ENCODE assay signal across 1 cellular context in the genomic region with DNA sequence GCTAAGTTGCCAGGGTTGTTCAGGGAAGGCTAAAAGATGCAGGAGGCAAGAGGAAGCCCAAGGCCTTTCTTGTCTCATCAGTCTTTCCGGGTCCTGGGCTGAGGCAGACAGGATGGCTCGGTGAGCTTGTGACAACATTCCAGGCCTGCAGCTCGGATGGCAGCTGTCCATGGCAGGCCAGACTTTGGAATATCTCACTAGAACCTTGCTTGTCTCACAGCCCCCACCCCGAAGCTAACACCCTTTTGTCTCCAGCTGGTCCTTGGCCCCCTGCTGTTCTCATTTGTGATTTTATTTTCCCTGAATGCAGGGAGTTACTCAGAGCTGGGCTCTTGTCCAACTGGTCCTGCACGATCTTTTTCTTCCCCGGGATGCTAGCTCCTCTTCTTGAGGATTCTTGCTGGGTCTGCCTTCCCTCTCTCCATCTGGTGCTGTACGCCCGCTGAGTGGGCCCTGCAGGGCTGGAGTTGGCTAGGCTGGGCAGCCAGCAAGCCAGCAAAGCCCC.
A peak's percentile ranks its signal among the peaks of the same experiment; 100 is the strongest.
TF ChIP-seq lines count a peak whose summit lies in the region.

No MANE protein-coding gene starts in this region.

TF ChIP-seq in SK-N-SH, 30 proteins besides CTCF, POLR2A, EP300 and RAD21 (continued from another document):
- TF ChIP-seq, protein P1, sequence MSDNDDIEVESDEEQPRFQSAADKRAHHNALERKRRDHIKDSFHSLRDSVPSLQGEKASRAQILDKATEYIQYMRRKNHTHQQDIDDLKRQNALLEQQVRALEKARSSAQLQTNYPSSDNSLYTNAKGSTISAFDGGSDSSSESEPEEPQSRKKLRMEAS (IDR thresholded peaks at IDR 0.05; ENCODE audit: low read depth): peak; percentile 42; the same call in 1 of the 2 replicates
- TF ChIP-seq, protein P2, sequence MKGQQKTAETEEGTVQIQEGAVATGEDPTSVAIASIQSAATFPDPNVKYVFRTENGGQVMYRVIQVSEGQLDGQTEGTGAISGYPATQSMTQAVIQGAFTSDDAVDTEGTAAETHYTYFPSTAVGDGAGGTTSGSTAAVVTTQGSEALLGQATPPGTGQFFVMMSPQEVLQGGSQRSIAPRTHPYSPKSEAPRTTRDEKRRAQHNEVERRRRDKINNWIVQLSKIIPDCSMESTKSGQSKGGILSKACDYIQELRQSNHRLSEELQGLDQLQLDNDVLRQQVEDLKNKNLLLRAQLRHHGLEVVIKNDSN (IDR thresholded peaks at IDR 0.05; ENCODE audit: borderline replicate concordance, low read depth): no peak
- TF ChIP-seq, protein P3, sequence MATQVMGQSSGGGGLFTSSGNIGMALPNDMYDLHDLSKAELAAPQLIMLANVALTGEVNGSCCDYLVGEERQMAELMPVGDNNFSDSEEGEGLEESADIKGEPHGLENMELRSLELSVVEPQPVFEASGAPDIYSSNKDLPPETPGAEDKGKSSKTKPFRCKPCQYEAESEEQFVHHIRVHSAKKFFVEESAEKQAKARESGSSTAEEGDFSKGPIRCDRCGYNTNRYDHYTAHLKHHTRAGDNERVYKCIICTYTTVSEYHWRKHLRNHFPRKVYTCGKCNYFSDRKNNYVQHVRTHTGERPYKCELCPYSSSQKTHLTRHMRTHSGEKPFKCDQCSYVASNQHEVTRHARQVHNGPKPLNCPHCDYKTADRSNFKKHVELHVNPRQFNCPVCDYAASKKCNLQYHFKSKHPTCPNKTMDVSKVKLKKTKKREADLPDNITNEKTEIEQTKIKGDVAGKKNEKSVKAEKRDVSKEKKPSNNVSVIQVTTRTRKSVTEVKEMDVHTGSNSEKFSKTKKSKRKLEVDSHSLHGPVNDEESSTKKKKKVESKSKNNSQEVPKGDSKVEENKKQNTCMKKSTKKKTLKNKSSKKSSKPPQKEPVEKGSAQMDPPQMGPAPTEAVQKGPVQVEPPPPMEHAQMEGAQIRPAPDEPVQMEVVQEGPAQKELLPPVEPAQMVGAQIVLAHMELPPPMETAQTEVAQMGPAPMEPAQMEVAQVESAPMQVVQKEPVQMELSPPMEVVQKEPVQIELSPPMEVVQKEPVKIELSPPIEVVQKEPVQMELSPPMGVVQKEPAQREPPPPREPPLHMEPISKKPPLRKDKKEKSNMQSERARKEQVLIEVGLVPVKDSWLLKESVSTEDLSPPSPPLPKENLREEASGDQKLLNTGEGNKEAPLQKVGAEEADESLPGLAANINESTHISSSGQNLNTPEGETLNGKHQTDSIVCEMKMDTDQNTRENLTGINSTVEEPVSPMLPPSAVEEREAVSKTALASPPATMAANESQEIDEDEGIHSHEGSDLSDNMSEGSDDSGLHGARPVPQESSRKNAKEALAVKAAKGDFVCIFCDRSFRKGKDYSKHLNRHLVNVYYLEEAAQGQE (IDR thresholded peaks at IDR 0.05; ENCODE audit: low read depth, low read length): peak; percentile 66; the same call in 1 of the 2 replicates
- no peak for TF ChIP-seq FOXJ3 (CRISPR knock-in tag; IDR thresholded peaks at IDR 0.05)
- TF ChIP-seq ELF1 (IDR thresholded peaks at IDR 0.05): 0 out of 2 replicates have a peak, but pooled peaks have one; percentile 10
- no peak for TF ChIP-seq YY1 (IDR thresholded peaks at IDR 0.05; ENCODE audit: low read depth)
- no peak for TF ChIP-seq RFX5 (IDR thresholded peaks at IDR 0.05; ENCODE audit: low read length)
